In genomic region chr1:66925558-66925910, GRCh38 we compare ENCODE assay signal across 8 cellular contexts. TPM values are rescaled to one million over a fixed set of nuclear protein-coding genes. Genes with fewer than 3 reads are reported as not detected.
DNase-seq lines count a peak whose midpoint lies in the region; ATAC-seq, FAIRE-seq and TF ChIP-seq lines count a peak whose summit lies in the region.

No MANE protein-coding gene starts in this region.

- H4K8ac ChIP-seq in mesendoderm (ENCODE audit: low read depth, low read length) = no peak overlapping the region

- no peak for TF ChIP-seq EP300 in GM12878 (IDR thresholded peaks at IDR 0.05; ENCODE audit: borderline replicate concordance in 1 of 2, control insufficient read depth in 1 of 2, low read depth in 2 of 2, low read length in 2 of 2)

- RAD21 ChIA-PET in GM12878 (lab: Charles Lee; ENCODE audit: unreplicated experiment) = interaction anchor here (0.5 to 3.0 kb wide), 7 partner anchors 8 to 286 kb away, joined by 3 to 12 read pairs (median 4); no protein-coding TSS in a partner anchor

- TF ChIP-seq RAD21 in GM12878 (IDR thresholded peaks at IDR 0.05; ENCODE audit: insufficient read depth, low read depth, low read length) = no peak

- no peaks in the 10 kb centered on the region for H3K27me3 ChIP-seq in GM12878 (replicated peaks in 1 of 2; ENCODE audit: control insufficient read depth in 2 of 2, insufficient read depth in 2 of 2, low read length in 1 of 2)
- H3K27me3 ChIP-seq in mesendoderm (ENCODE audit: insufficient read depth, low read length, poor library complexity) = no peaks in the 10 kb centered on the region

- no peak for TF ChIP-seq POLR2A in GM12878 (IDR thresholded peaks at IDR 0.05; ENCODE audit: low read depth, low read length)

- H3K9me3 ChIP-seq in GM12878 (replicated peaks; ENCODE audit: control insufficient read depth, insufficient read depth, low read length) = no peaks in the 10 kb centered on the region

- DNase-seq in GM12864 (ENCODE audit: low read depth) (no peak), GM12878 (ENCODE audit: low read depth, low spot score) (no peak), mesendoderm (no peak), HTR-8/SVneo (ENCODE audit: insufficient read length, low spot score) (no peak), DMS153 (lab: John Stamatoyannopoulos, UW) (no peak)

- H2BK5ac ChIP-seq in mesendoderm (ENCODE audit: low read length) = peak overlapping the region; percentile 89

- H3K4me2 ChIP-seq in GM12878 (ENCODE audit: control insufficient read depth, insufficient read depth) = peak overlapping the region; percentile 83
- H3K4me2 ChIP-seq in mesendoderm (ENCODE audit: low read length) = peak overlapping the region; percentile 94

- CTCF ChIA-PET in GM12878 (lab: Yijun Ruan, JAX) = interaction anchor here (1.0 to 2.5 kb wide), 5 partner anchors 9 to 835 kb away, joined by 3 to 7 read pairs (median 3); no protein-coding TSS in a partner anchor

- H2AFZ ChIP-seq in GM12878 (ENCODE audit: control insufficient read depth, low read depth, low read length) = peak overlapping the region; percentile 96

- in situ Hi-C loops in GM12878 (cut with MboI) = loop anchor here (25.0 kb wide), 2 partner anchors 538 to 663 kb away; no protein-coding TSS in a partner anchor

- H3K79me2 ChIP-seq in GM12878 (ENCODE audit: control insufficient read depth, insufficient read depth, low read length) (peaks cover 61% of the 10 kb centered on the region), mesendoderm (ENCODE audit: control insufficient read depth, insufficient read depth, low read length) (peaks cover 10% of the 10 kb centered on the region)

- 0% methylated on average over 11 of the region's 11 CpGs for WGBS in GM12878 (ENCODE audit: insufficient coverage, insufficient replicate concordance, low lambda C conversion rate, missing lambda C conversion rate)
- WGBS in mesendoderm (ENCODE audit: extremely low coverage, insufficient coverage, low lambda C conversion rate) = no CpG with 5 or more reads among the region's 11 CpGs

- H3K79me1 ChIP-seq in mesendoderm (ENCODE audit: low read length) = peaks cover 2% of the 10 kb centered on the region

- FAIRE-seq in GM12878 (lab: Jason Lieb, UNC) = no peak
- no peak for FAIRE-seq in HTR-8/SVneo (lab: Jason Lieb, UNC)

- peak overlapping the region; percentile 96 for H3K56ac ChIP-seq in mesendoderm (ENCODE audit: low read length)

- intact Hi-C loops in GM12878 (cut with micrococcal nuclease; ENCODE audit: unreplicated experiment) = loop anchor here (5.0 kb wide), 2 partner anchors 127 to 158 kb away; partner anchors contain the start of gene SLC35D1

- H3K4me1 ChIP-seq in GM12878 (ENCODE audit: control insufficient read depth, insufficient read depth, low read length) = peaks cover 10% of the 10 kb centered on the region; the same call in 1 of the 2 replicates
- H3K4me1 ChIP-seq in mesendoderm (ENCODE audit: control insufficient read depth, low read depth, low read length) = peaks cover 2% of the 10 kb centered on the region

- SMC1A ChIA-PET in GM12878 (lab: Charles Lee; ENCODE audit: uncharacterized antibody, unreplicated experiment) = interaction anchor here (0.9 to 2.1 kb wide), 4 partner anchors 36 to 506 kb away, joined by 3 to 7 read pairs (median 4); no protein-coding TSS in a partner anchor

- peak overlapping the region; percentile 44 for H4K5ac ChIP-seq in mesendoderm (ENCODE audit: low read length)

- peak overlapping the region; percentile 12 for H3K18ac ChIP-seq in mesendoderm (ENCODE audit: low read length)

- H3K23ac ChIP-seq in mesendoderm (ENCODE audit: low read length) = peak overlapping the region; percentile 81

- no peak overlapping the region for H2BK120ac ChIP-seq in mesendoderm (ENCODE audit: low read depth, low read length)

- H3K4me3 ChIP-seq in GM12864 (ENCODE audit: low read depth, low read length) (peak overlapping the region; percentile 91), GM12878 (peak overlapping the region; percentile 79), mesendoderm (ENCODE audit: low read length) (peak overlapping the region; percentile 92)

- no peak for TF ChIP-seq CTCF in GM12864 (IDR thresholded peaks at IDR 0.05; ENCODE audit: low read depth, low read length, missing control alignments)
- TF ChIP-seq CTCF in GM12878 (IDR thresholded peaks at IDR 0.05 in 2 of 3, conservative IDR thresholded peaks at IDR 0.05 in 1 of 3; ENCODE audit: control insufficient read depth in 2 of 3, extremely low read depth in 1 of 3, insufficient read depth in 1 of 3, low read depth in 3 of 3, low read length in 3 of 3) = no peak

- ATAC-seq in HG03095 (IDR thresholded peaks at IDR 0.05; ENCODE audit: unreplicated experiment) (peak; percentile 3), GM12878 (peak; percentile 11), GM21423 (IDR thresholded peaks at IDR 0.05; ENCODE audit: unreplicated experiment) (no peak), GM21528 (IDR thresholded peaks at IDR 0.05; ENCODE audit: low FRiP score, unreplicated experiment) (no peak)

- H4K20me1 ChIP-seq in GM12878 (ENCODE audit: control insufficient read depth, insufficient read depth) = no peaks in the 10 kb centered on the region

- POLR2A ChIA-PET in GM12878 (lab: Charles Lee) = interaction anchor here (0.7 to 2.1 kb wide), 4 partner anchors 9 to 60 kb away, joined by 4 to 13 read pairs (median 10); no protein-coding TSS in a partner anchor

- H3K9ac ChIP-seq in GM12878 (ENCODE audit: control insufficient read depth, insufficient read depth, low read length) (peak overlapping the region; percentile 66), mesendoderm (ENCODE audit: low read length) (peak overlapping the region; percentile 95)

- H2BK15ac ChIP-seq in mesendoderm (replicated peaks; ENCODE audit: low read depth) = no peak overlapping the region

- BruUV-seq in GM12878 (replicated peaks; lab: Mats Ljungman, UMichigan) = no TSS peak

- H2AK5ac ChIP-seq in mesendoderm (ENCODE audit: low read length) = no peak overlapping the region

- H3K36me3 ChIP-seq in GM12878 (ENCODE audit: control insufficient read depth in 2 of 2, insufficient read depth in 2 of 2, low read length in 1 of 2) (no peaks in the 10 kb centered on the region), mesendoderm (ENCODE audit: control insufficient read depth, insufficient read depth, low read length) (no peaks in the 10 kb centered on the region)

- H3K27ac ChIP-seq in GM12878 (ENCODE audit: control insufficient read depth, insufficient read depth) = peak overlapping the region; percentile 83
- H3K27ac ChIP-seq in mesendoderm (ENCODE audit: low read depth, low read length) = peak overlapping the region; percentile 91

- peak overlapping the region; percentile 41 for H3K4ac ChIP-seq in mesendoderm (ENCODE audit: low read depth, low read length)

TF ChIP-seq in GM12878, 131 proteins besides CTCF, POLR2A, EP300 and RAD21 (continues in another document):
- TF ChIP-seq SMARCA5 (IDR thresholded peaks at IDR 0.05) (peak; percentile 91), TAF1 (IDR thresholded peaks at IDR 0.05; ENCODE audit: borderline replicate concordance, low read depth, low read length) (no peak), IKZF2 (IDR thresholded peaks at IDR 0.05) (0 out of 4 replicates have a peak, but pooled peaks of 1 of the 2 experiments have one; percentile 1)

RNA-seq across cellular contexts. Expression of gene MIER1, which starts 0.7 kb away (rescaled TPM):
- total RNA-seq in GM12878 (2013; cell fraction: nucleolus; rRNA removed) = 88.2 and 97.4 TPM in 2 replicates
- 24.7 and 30.9 TPM in 2 replicates for total RNA-seq in GM12878 (2014; rRNA removed)
- total RNA-seq in GM12878 (2014; rRNA removed; fragmentation: Illumina TruSeq; extraction: Trizol) = 33.9 and 34.2 TPM in 2 replicates
- 29.7 and 31.4 TPM in 2 replicates for total RNA-seq in GM12878 (2021)
- 10.0 TPM for polyA plus RNA-seq in GM12878 (2011; ENCODE audit: low read depth)
- 22.8 and 39.8 TPM in 2 replicates for polyA plus RNA-seq in GM12878 (2011; rRNA removed)
- polyA plus RNA-seq in GM12878 (2011; cell fraction: cytosol; rRNA removed) = 6.0 and 6.5 TPM in 2 replicates
- 11.9 and 13.5 TPM in 2 replicates for polyA plus RNA-seq in GM12878 (2011; cell fraction: nucleus; rRNA removed)
- polyA plus RNA-seq in GM12878 (2012) = 17.3 and 18.4 TPM in 2 replicates
- polyA plus RNA-seq in GM12878 (2014; fragmentation: Illumina TruSeq; extraction: Trizol) = 26.6 and 32.5 TPM in 2 replicates
- 10 to 100 TPM; 16.1 to 24.6 TPM for polyA plus RNA-seq in GM12878 (2014; fragmentation: Nextera tagmentation; extraction: Ambion mirVana)
- polyA plus RNA-seq in GM12878 (2014; rRNA removed) = 13.4 and 13.6 TPM in 2 replicates
- polyA plus RNA-seq in GM12878 (2016; fragmentation: Nextera tagmentation; extraction: Ambion mirVana) = 10 to 100 TPM; 35.2 to 39.8 TPM
- polyA minus RNA-seq in GM12878 (2011; rRNA and poly(A)+ RNA removed) = 24.2 and 30.5 TPM in 2 replicates
- 15.0 and 16.9 TPM in 2 replicates for polyA minus RNA-seq in GM12878 (2011; cell fraction: cytosol; rRNA and poly(A)+ RNA removed)
- polyA minus RNA-seq in GM12878 (2011; cell fraction: nucleus; rRNA and poly(A)+ RNA removed) = 32.2 and 64.8 TPM in 2 replicates
- polyA plus RNA-seq in mesendoderm (2013, experiment 1 of 2) = 15.1 TPM
- 15.0 TPM for polyA plus RNA-seq in mesendoderm (2013, experiment 2 of 2)

RNA-seq across cellular contexts. Expression of gene DNAI4, which starts 0.9 kb away (rescaled TPM):
- total RNA-seq in GM12878 (2013; cell fraction: nucleolus; rRNA removed) = 0.19 TPM in 1 of 2 replicates, not detected in the other
- total RNA-seq in GM12878 (2014; rRNA removed) = 0.16 TPM in 1 of 2 replicates, not detected in the other
- 0.23 and 0.27 TPM in 2 replicates for total RNA-seq in GM12878 (2014; rRNA removed; fragmentation: Illumina TruSeq; extraction: Trizol)
- 0.46 and 0.77 TPM in 2 replicates for total RNA-seq in GM12878 (2021)
- polyA plus RNA-seq in GM12878 (2011; ENCODE audit: low read depth) = not detected
- 0.24 and 0.98 TPM in 2 replicates for polyA plus RNA-seq in GM12878 (2011; rRNA removed)
- polyA plus RNA-seq in GM12878 (2011; cell fraction: cytosol; rRNA removed) = 0.09 TPM in 1 of 2 replicates, not detected in the other
- polyA plus RNA-seq in GM12878 (2011; cell fraction: nucleus; rRNA removed) = 0.13 TPM in 1 of 2 replicates, not detected in the other
- 0.08 and 0.22 TPM in 2 replicates for polyA plus RNA-seq in GM12878 (2012)
- polyA plus RNA-seq in GM12878 (2014; fragmentation: Illumina TruSeq; extraction: Trizol) = 0.10 and 0.13 TPM in 2 replicates
- polyA plus RNA-seq in GM12878 (2014; fragmentation: Nextera tagmentation; extraction: Ambion mirVana) = under 1 TPM; 0.15 to 0.21 TPM
- 0.15 and 0.27 TPM in 2 replicates for polyA plus RNA-seq in GM12878 (2014; rRNA removed)
- 1 to 10 TPM; 1.2 to 2.3 TPM for polyA plus RNA-seq in GM12878 (2016; fragmentation: Nextera tagmentation; extraction: Ambion mirVana)
- polyA minus RNA-seq in GM12878 (2011; rRNA and poly(A)+ RNA removed) = not detected in 2 replicates
- not detected in 2 replicates for polyA minus RNA-seq in GM12878 (2011; cell fraction: cytosol; rRNA and poly(A)+ RNA removed)
- polyA minus RNA-seq in GM12878 (2011; cell fraction: nucleus; rRNA and poly(A)+ RNA removed) = 0.10 TPM in 1 of 2 replicates, not detected in the other
- 0.34 TPM for polyA plus RNA-seq in mesendoderm (2013, experiment 1 of 2)
- polyA plus RNA-seq in mesendoderm (2013, experiment 2 of 2) = 0.34 TPM

Comparison
In these comparisons a context has a peak if more than half of its experiments do, and no peak if none do; other contexts are left out.
1. ATAC-seq: peak in HG03095 (single experiment) and GM12878 (single experiment); none in GM21423 (single experiment) and GM21528 (single experiment).
2. Peak in every context shown above with its lines, with median percentiles within 50 percentile points of each other: H3K4me3 ChIP-seq.